In the genomic region with DNA sequence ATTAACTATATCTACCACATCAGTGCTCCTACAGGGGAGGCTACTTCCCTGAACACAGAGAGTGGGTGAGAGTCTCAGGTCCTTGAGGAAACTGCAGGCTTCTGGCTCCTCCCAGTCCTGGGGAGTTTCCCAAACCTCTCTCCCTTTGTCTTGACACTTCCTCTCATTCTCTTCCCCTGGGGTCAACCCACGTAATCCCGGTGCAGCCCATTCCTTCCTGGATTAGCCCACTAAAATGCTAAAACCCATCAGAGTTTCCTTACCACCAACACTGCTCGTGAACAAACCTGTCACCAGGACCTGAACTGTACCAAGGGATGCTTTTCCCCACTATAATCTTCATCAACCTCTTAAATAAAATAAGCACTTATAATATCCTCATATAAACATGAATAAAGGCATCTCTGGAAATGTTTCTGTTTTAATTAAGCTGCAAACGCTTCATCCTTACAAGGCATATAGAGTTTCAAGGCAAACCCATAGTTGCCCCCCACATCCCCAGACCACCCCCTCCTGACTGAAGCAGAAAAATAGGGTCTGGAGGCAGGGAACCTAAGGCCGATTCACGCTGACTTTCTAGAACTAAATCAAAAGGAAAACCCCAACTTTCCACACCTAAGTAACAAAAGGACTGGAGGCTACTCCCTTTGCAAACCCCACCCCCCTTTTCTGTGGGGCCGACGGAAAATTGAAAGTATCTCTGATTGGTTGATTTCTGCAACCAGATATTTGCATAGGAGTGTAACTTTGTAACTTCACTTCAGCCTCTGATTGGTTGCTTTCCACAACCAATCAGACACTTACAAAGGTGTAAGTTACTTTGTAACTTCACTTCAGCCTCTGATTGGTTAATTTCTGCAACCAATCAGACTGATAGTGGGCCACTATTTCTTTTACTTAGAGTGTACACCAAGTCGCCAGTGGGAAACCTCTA, we compare ENCODE assay signal across 8 cellular contexts. TPM values are rescaled to one million over a fixed set of nuclear protein-coding genes. Genes with fewer than 3 reads are reported as not detected.
A peak's percentile ranks its signal among the peaks of the same experiment; 100 is the strongest.
DNase-seq lines count a peak whose midpoint lies in the region; ATAC-seq, FAIRE-seq and TF ChIP-seq lines count a peak whose summit lies in the region.

No MANE protein-coding gene starts in this region.

- no peaks in the 10 kb centered on the region for H3K27me3 ChIP-seq in GM06990 (replicated peaks; ENCODE audit: control insufficient read depth, insufficient read depth, low read length)
- no peaks in the 10 kb centered on the region for H3K27me3 ChIP-seq in osteoblast (ENCODE audit: insufficient read depth, low read length)

- H3K4me1 ChIP-seq in osteoblast (ENCODE audit: insufficient read depth, low read length): peaks cover 29% of the 10 kb centered on the region

- H3K4me3 Mint-ChIP-seq in T-helper 17 cell (peak overlapping the region; percentile 76), immature natural killer cell (no peak overlapping the region)

- H3K27ac ChIP-seq in osteoblast (ENCODE audit: low read depth, low read length): no peak overlapping the region

- ATAC-seq in HG02759 (IDR thresholded peaks at IDR 0.05; ENCODE audit: unreplicated experiment) (peak; percentile 15), T-helper 17 cell (peak; percentile 28), GM18861 (IDR thresholded peaks at IDR 0.05; ENCODE audit: unreplicated experiment) (no peak)

- H3K27me3 Mint-ChIP-seq in T-helper 17 cell (no peaks in the 10 kb centered on the region), immature natural killer cell (ENCODE audit: low read depth in 3 of 3) (peaks cover 4 to 9% (median 8%) of the 10 kb centered on the region in 3 donors)

- H3K9me3 ChIP-seq in T-helper 17 cell (ENCODE audit: control insufficient read depth, low read length, poor library complexity, severe bottlenecking): no peaks in the 10 kb centered on the region
- H3K9me3 ChIP-seq in osteoblast (ENCODE audit: low read depth, low read length): no peaks in the 10 kb centered on the region

- no peaks in the 10 kb centered on the region for H3K36me3 Mint-ChIP-seq in T-helper 17 cell (ENCODE audit: low read depth)
- H3K36me3 Mint-ChIP-seq in immature natural killer cell: no peaks in the 10 kb centered on the region

- H3K4me1 Mint-ChIP-seq in T-helper 17 cell (peaks cover 33% of the 10 kb centered on the region), immature natural killer cell (peaks cover 27 to 31% of the 10 kb centered on the region in 2 donors)

- peak overlapping the region; percentile 62 for H3K4me2 ChIP-seq in osteoblast (ENCODE audit: insufficient read depth, low read length)

- no peaks in the 10 kb centered on the region for H3K9me3 Mint-ChIP-seq in immature natural killer cell

- no peak for DNase-seq in GM06990 (ENCODE audit: extremely low read depth, insufficient read length)
- DNase-seq in T-helper 17 cell: peak in 1 of 3 donors; percentile 43
- no peak for DNase-seq in osteoblast (ENCODE audit: insufficient read length, low spot score, missing footprints)
- no peak for DNase-seq in immature natural killer cell
- no peak for DNase-seq in D341Med (ENCODE audit: low spot score)

- no peaks in the 10 kb centered on the region for H3K36me3 ChIP-seq in GM06990 (ENCODE audit: control insufficient read depth, insufficient read depth, low read length)
- H3K36me3 ChIP-seq in osteoblast (ENCODE audit: insufficient read depth, low read length): no peaks in the 10 kb centered on the region

- H3K27ac Mint-ChIP-seq in T-helper 17 cell (peak overlapping the region; percentile 98), immature natural killer cell (peak overlapping the region in 2 of 6 donors; percentile 9 to 69)

- no peaks in the 10 kb centered on the region for H4K20me1 ChIP-seq in osteoblast (ENCODE audit: insufficient read depth, low read length)

- peak overlapping the region; percentile 85 for H2AFZ ChIP-seq in osteoblast (ENCODE audit: low read length)

- no peaks in the 10 kb centered on the region for H3K79me2 ChIP-seq in osteoblast (ENCODE audit: insufficient read depth, low read length)

- TF ChIP-seq CTCF in GM06990 (IDR thresholded peaks at IDR 0.05; ENCODE audit: insufficient read depth, low read length, poor library complexity, severe bottlenecking) (no peak), osteoblast (IDR thresholded peaks at IDR 0.05; ENCODE audit: extremely low read depth, low read depth, low read length) (no peak)

- H3K4me3 ChIP-seq in GM06990 (replicated peaks; ENCODE audit: low read depth, low read length): peak overlapping the region; percentile 16; the same call in 1 of the 2 replicates
- no peak overlapping the region for H3K4me3 ChIP-seq in osteoblast (ENCODE audit: insufficient read depth, low read length)

- FAIRE-seq in endometrium (lab: Jason Lieb, UNC): peak; percentile 4

RNA-seq across cellular contexts. Expression of gene TMSB10, which starts 19.0 kb away (rescaled TPM):
- total RNA-seq in T-helper 17 cell (1,000 to 10,000 TPM; 1,429 to 1,736 TPM), osteoblast (3,633 and 4,065 TPM in 2 replicates)
- 1,000 to 10,000 TPM; 4,386 to 7,531 (median 5,397) TPM for polyA plus RNA-seq in immature natural killer cell

RNA-seq across cellular contexts. Expression of gene TRABD2A, which starts 43.6 kb away (rescaled TPM):
- 10 to 100 TPM; 60.5 to 93.7 TPM for total RNA-seq in T-helper 17 cell
- total RNA-seq in osteoblast: 2.9 and 3.5 TPM in 2 replicates
- 1 to 10 TPM in 1 of 3 donors, under 1 TPM in 1, not detected in 1; 0.66 to 3.0 TPM for polyA plus RNA-seq in immature natural killer cell

RNA-seq across cellular contexts. Expression of gene KCMF1, which starts 46.5 kb away (rescaled TPM):
- total RNA-seq in T-helper 17 cell (10 to 100 TPM; 63.6 to 80.6 TPM), osteoblast (68.7 and 74.2 TPM in 2 replicates)
- polyA plus RNA-seq in immature natural killer cell: 10 to 100 TPM; 19.4 to 29.2 (median 25.5) TPM

Comparison
In these comparisons a context has a peak if more than half of its experiments do, and no peak if none do; other contexts are left out.
1. RNA of gene TRABD2A, which starts 43.6 kb away (total RNA-seq): 60.5 to 93.7 TPM in T-helper 17 cell; 2.9 to 3.5 TPM in osteoblast; every median in the first group is over 10 times any median in the second.